ENCODE assay signal across 8 cellular contexts in the genomic region with DNA sequence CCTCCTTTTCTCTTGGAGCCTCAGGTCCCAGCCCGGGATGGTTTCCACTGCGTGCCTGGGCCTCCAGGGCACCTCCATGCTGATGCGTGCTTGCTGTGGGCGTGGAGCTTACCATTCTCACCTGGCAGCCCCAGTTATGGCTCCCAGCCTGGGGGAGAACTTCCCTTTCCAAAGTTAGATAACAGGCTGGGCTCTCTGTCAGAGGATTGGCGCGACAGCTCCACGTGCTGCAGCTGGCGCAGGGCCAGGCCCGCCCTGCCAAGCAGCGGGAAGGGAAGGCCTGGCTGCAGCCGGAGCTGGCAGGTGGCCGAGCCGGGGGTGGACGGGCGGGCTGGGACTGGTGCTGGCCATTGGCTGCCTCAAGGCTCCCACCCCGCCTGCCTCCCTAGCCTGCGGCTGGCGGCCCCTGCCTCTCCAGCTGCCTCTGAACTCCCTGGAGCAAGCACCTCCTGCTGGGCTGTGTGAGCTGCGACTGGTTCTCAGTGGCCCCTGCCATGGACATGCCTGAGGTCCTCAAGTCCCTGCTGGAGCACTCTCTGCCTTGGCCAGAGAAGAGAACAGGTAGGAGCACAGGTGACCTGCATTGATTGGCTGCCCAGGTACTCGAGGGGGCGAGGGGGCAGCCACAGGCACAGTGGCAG. TPM values are rescaled to one million over a fixed set of nuclear protein-coding genes. Genes with fewer than 3 reads are reported as not detected.
DNase-seq lines count a peak whose midpoint lies in the region; ATAC-seq and TF ChIP-seq lines count a peak whose summit lies in the region.

No MANE protein-coding gene starts in this region.

- peaks cover 9% of the 10 kb centered on the region; the same call in 1 of the 2 replicates for H3K27me3 Mint-ChIP-seq in H9 (ENCODE audit: low read depth)
- H3K27me3 Mint-ChIP-seq in activated CD4-positive, alpha-beta T cell treated with anti-CD3 and anti-CD28 coated beads, Interleukin-2, amount 10 ng/mL, durations not matched to agents 7 days and 5 days, result peaks cover 9% of the 10 kb centered on the region

- no peak overlapping the region for H2BK12ac ChIP-seq in H9 (ENCODE audit: insufficient read length, low read depth, low read length)

- DNase-seq in AG08395 (ENCODE audit: low spot score) (peak; percentile 96), H9 (peak; percentile 79), NCI-H524 treated with DMSO at 0.1 percent for 48 hours (lab: John Stamatoyannopoulos, UW) (peak; percentile 92), anterior cingulate cortex (lab: John Stamatoyannopoulos, UW) (peak; percentile 75 to 99 (median 97)), heart left ventricle (peak; percentile 98), posterior cingulate gyrus (peak; percentile 98 to 100 (median 98)), NK-92 (lab: John Stamatoyannopoulos, UW; ENCODE audit: unreplicated experiment) (no peak)
- no peak for DNase-seq in activated CD4-positive, alpha-beta T cell treated with anti-CD3 and anti-CD28 coated beads, Interleukin-2, amount 10 ng/mL, durations not matched to agents 7 days and 5 days

- H2BK120ac ChIP-seq in H9 (ENCODE audit: low read depth, low read length, poor library complexity, severe bottlenecking), result no peak overlapping the region

- H3K4me1 Mint-ChIP-seq in H9, result peaks cover 16 to 26% of the 10 kb centered on the region in 2 experiments
- H3K4me1 Mint-ChIP-seq in activated CD4-positive, alpha-beta T cell treated with anti-CD3 and anti-CD28 coated beads, Interleukin-2, amount 10 ng/mL, durations not matched to agents 7 days and 5 days, result no peaks in the 10 kb centered on the region

- no peak overlapping the region for H2BK5ac ChIP-seq in H9 (ENCODE audit: insufficient read length, low read length)

- H4K8ac ChIP-seq in H9 (replicated peaks; ENCODE audit: insufficient read length, low read depth, low read length), result no peak overlapping the region

- no peaks in the 10 kb centered on the region for H3K9me3 Mint-ChIP-seq in H9
- H3K9me3 Mint-ChIP-seq in activated CD4-positive, alpha-beta T cell treated with anti-CD3 and anti-CD28 coated beads, Interleukin-2, amount 10 ng/mL, durations not matched to agents 7 days and 5 days, result no peaks in the 10 kb centered on the region

- TF ChIP-seq CTCF in H9 (conservative IDR thresholded peaks at IDR 0.05) (no peak), heart left ventricle (IDR thresholded peaks at IDR 0.05) (peak in 9 of 12 donors; percentile 12 to 70 (median 37))

- H4K20me1 ChIP-seq in H9 (ENCODE audit: control insufficient read depth, insufficient read depth, insufficient read length), result no peaks in the 10 kb centered on the region

- intact Hi-C loops in heart left ventricle (cut with DNase I) (loop anchor here in 4 of 10 donors (2.0 to 10.0 kb wide), 4 partner anchors 62 to 80 kb away; partner anchors contain the start of genes ZC3H7B (in 3 of the 4) and RANGAP1 (in 2 of the 4)), posterior cingulate gyrus (cut with DNase I) (loop anchor here (1.0 to 10.0 kb wide), 2 partner anchors 14 to 62 kb away; partner anchors contain the start of genes TEF and ZC3H7B)

- H3K4me1 ChIP-seq in H9 (ENCODE audit: insufficient read depth, low read length), result peaks cover 3% of the 10 kb centered on the region; the same call in 1 of the 2 replicates
- H3K4me1 ChIP-seq in heart left ventricle, result peaks cover 5 to 37% (median 26%) of the 10 kb centered on the region in 12 donors

- H3K9ac ChIP-seq in H9 (ENCODE audit: extremely low read depth, insufficient read length, low read length), result no peak overlapping the region

- no peak overlapping the region for H3K4me3 Mint-ChIP-seq in H9
- no peak overlapping the region for H3K4me3 Mint-ChIP-seq in activated CD4-positive, alpha-beta T cell treated with anti-CD3 and anti-CD28 coated beads, Interleukin-2, amount 10 ng/mL, durations not matched to agents 7 days and 5 days

- H3K79me1 ChIP-seq in H9 (ENCODE audit: insufficient read depth, low read depth, low read length, poor library complexity, severe bottlenecking), result no peaks in the 10 kb centered on the region

- no peaks in the 10 kb centered on the region for H3K36me3 Mint-ChIP-seq in H9 (ENCODE audit: insufficient read depth in 1 of 3, low read depth in 3 of 3)
- H3K36me3 Mint-ChIP-seq in activated CD4-positive, alpha-beta T cell treated with anti-CD3 and anti-CD28 coated beads, Interleukin-2, amount 10 ng/mL, durations not matched to agents 7 days and 5 days (ENCODE audit: low read depth), result no peaks in the 10 kb centered on the region

- H3K4me3 ChIP-seq in heart left ventricle, result peak overlapping the region in 11 of 12 donors; percentile 7 to 82 (median 47)

- no peak overlapping the region for H4K91ac ChIP-seq in H9 (ENCODE audit: insufficient read length, low read depth, low read length)

- no peak overlapping the region for H3K4me2 ChIP-seq in H9 (ENCODE audit: insufficient read depth, insufficient read length, low read length)

- no peak overlapping the region for H3K4ac ChIP-seq in H9 (ENCODE audit: low read depth, low read length)

- peak; percentile 94 to 97 (median 96) for ATAC-seq in heart left ventricle

- no peaks in the 10 kb centered on the region for H3K79me2 ChIP-seq in H9 (ENCODE audit: insufficient read depth, low read length)

- no CpG with 5 or more reads among the region's 21 CpGs for WGBS in H9 (ENCODE audit: extremely low coverage, insufficient read length, low lambda C conversion rate)
- WGBS in heart left ventricle, 4 donors, result 3 to 6% (median 4%) methylated on average over 6 to 21 of the region's 21 CpGs

- no peak overlapping the region for H2BK20ac ChIP-seq in H9 (ENCODE audit: low read depth, low read length, poor library complexity, severe bottlenecking)

- no peak overlapping the region for H2AK5ac ChIP-seq in H9 (ENCODE audit: insufficient read length, low read length)

- no peak overlapping the region for H2AFZ ChIP-seq in H9 (ENCODE audit: low read length)

- no peak overlapping the region; a peak in 1 of 7 replicates for H3K27ac Mint-ChIP-seq in H9
- no peak overlapping the region for H3K27ac Mint-ChIP-seq in activated CD4-positive, alpha-beta T cell treated with anti-CD3 and anti-CD28 coated beads, Interleukin-2, amount 10 ng/mL, durations not matched to agents 7 days and 5 days

- H3K23ac ChIP-seq in H9 (ENCODE audit: insufficient read length, low read depth, low read length), result no peak overlapping the region

- peak in 1 of 2 donors; percentile 45 for TF ChIP-seq POLR2A in heart left ventricle (IDR thresholded peaks at IDR 0.05)

- no peaks in the 10 kb centered on the region for H3K23me2 ChIP-seq in H9 (ENCODE audit: insufficient read length, low read depth, low read length, poor library complexity, severe bottlenecking)

- no peak overlapping the region for H4K5ac ChIP-seq in H9 (ENCODE audit: insufficient read length, low read depth, low read length)

- POLR2A ChIA-PET in activated CD4-positive, alpha-beta T cell treated with anti-CD3 and anti-CD28 coated beads, Interleukin-2, amount 10 ng/mL, durations not matched to agents 7 days and 5 days (lab: Charles Lee), result no interaction called here

- peaks cover 0 to 4% (median 0%) of the 10 kb centered on the region in 9 donors for H3K36me3 ChIP-seq in heart left ventricle

- H2BK15ac ChIP-seq in H9 (ENCODE audit: low read depth, low read length), result no peak overlapping the region

- no peak overlapping the region for H3K18ac ChIP-seq in H9 (ENCODE audit: insufficient read length, low read depth, low read length)

- H3K14ac ChIP-seq in H9 (ENCODE audit: insufficient read depth, low read length), result no peak overlapping the region; the same call in 1 of the 2 replicates

- no peak overlapping the region for H3K27ac ChIP-seq in H9 (ENCODE audit: insufficient read length, low read depth, low read length)
- peak overlapping the region in 11 of 12 donors; percentile 15 to 87 (median 75) for H3K27ac ChIP-seq in heart left ventricle

- CTCF ChIA-PET in activated CD4-positive, alpha-beta T cell treated with anti-CD3 and anti-CD28 coated beads, Interleukin-2, amount 10 ng/mL, durations not matched to agents 7 days and 5 days (lab: Charles Lee), result interaction anchor here (0.7 to 0.9 kb wide), 2 partner anchors 14 to 36 kb away, joined by 3 to 4 read pairs; partner anchors contain the start of gene TEF

- H3K9me3 ChIP-seq in H9 (ENCODE audit: control insufficient read depth, low read depth, low read length) (no peaks in the 10 kb centered on the region), heart left ventricle (no peaks in the 10 kb centered on the region)

- H3T11ph ChIP-seq in H9 (ENCODE audit: low read length), result no peak overlapping the region

- no peak overlapping the region for H3K56ac ChIP-seq in H9 (ENCODE audit: insufficient read length, low read depth, low read length)

- H3K27me3 ChIP-seq in H9 (ENCODE audit: insufficient read depth, low read length) (no peaks in the 10 kb centered on the region), heart left ventricle (no peaks in the 10 kb centered on the region)

RNA-seq across cellular contexts. Expression of gene TEF, which starts 14.6 kb away (rescaled TPM):
- total RNA-seq in H9 (2021) (17.7 and 17.9 TPM in 2 replicates), heart left ventricle (10 to 100 TPM in 8 of 9 donors, 1 to 10 TPM in 1; 7.2 to 35.3 (median 19.6) TPM)
- polyA plus RNA-seq in heart left ventricle, result 10 to 100 TPM in 1 of 2 donors, 1 to 10 TPM in 1; 9.9 to 15.8 TPM
- 1 to 10 TPM; 3.4 to 4.7 TPM for total RNA-seq in activated CD4-positive, alpha-beta T cell treated with anti-CD3 and anti-CD28 coated beads, Interleukin-2, amount 10 ng/mL, durations not matched to agents 7 days and 5 days

Comparison
In these comparisons a context has a peak if more than half of its experiments do, and no peak if none do; other contexts are left out.
1. DNase-seq: peak in AG08395 (single experiment), H9 (single experiment), NCI-H524 treated with DMSO at 0.1 percent for 48 hours (single experiment), anterior cingulate cortex (58 of 58), heart left ventricle (5 of 5) and posterior cingulate gyrus (10 of 10); none in NK-92 (single experiment) and activated CD4-positive, alpha-beta T cell treated with anti-CD3 and anti-CD28 coated beads, Interleukin-2, amount 10 ng/mL, durations not matched to agents 7 days and 5 days (single experiment).